1 cellular context compared by ENCODE assay signal in the genomic region with DNA sequence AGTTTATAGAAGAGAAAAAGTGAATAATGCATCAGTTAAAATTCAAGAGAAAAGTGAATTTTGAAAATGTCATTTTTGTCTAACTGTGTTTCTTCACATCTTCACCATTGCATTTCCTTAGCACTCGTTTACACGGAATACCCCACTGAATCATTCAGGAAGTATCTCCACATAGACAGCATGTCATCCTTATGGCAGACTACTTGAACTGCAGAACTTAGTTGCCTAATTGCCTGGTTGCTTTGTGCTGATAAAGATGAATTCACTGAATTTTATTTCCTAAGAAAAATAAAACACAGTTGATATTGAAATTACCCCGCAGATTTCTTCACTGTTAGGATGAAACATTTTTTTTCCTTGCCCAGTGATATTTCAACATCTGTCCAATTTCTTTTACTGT.
TF ChIP-seq lines count a peak whose summit lies in the region.

No MANE protein-coding gene starts in this region.

TF ChIP-seq in GM23338, 12 proteins besides CTCF, POLR2A, EP300 and RAD21 (continued from another document):
- TF ChIP-seq, protein P1, sequence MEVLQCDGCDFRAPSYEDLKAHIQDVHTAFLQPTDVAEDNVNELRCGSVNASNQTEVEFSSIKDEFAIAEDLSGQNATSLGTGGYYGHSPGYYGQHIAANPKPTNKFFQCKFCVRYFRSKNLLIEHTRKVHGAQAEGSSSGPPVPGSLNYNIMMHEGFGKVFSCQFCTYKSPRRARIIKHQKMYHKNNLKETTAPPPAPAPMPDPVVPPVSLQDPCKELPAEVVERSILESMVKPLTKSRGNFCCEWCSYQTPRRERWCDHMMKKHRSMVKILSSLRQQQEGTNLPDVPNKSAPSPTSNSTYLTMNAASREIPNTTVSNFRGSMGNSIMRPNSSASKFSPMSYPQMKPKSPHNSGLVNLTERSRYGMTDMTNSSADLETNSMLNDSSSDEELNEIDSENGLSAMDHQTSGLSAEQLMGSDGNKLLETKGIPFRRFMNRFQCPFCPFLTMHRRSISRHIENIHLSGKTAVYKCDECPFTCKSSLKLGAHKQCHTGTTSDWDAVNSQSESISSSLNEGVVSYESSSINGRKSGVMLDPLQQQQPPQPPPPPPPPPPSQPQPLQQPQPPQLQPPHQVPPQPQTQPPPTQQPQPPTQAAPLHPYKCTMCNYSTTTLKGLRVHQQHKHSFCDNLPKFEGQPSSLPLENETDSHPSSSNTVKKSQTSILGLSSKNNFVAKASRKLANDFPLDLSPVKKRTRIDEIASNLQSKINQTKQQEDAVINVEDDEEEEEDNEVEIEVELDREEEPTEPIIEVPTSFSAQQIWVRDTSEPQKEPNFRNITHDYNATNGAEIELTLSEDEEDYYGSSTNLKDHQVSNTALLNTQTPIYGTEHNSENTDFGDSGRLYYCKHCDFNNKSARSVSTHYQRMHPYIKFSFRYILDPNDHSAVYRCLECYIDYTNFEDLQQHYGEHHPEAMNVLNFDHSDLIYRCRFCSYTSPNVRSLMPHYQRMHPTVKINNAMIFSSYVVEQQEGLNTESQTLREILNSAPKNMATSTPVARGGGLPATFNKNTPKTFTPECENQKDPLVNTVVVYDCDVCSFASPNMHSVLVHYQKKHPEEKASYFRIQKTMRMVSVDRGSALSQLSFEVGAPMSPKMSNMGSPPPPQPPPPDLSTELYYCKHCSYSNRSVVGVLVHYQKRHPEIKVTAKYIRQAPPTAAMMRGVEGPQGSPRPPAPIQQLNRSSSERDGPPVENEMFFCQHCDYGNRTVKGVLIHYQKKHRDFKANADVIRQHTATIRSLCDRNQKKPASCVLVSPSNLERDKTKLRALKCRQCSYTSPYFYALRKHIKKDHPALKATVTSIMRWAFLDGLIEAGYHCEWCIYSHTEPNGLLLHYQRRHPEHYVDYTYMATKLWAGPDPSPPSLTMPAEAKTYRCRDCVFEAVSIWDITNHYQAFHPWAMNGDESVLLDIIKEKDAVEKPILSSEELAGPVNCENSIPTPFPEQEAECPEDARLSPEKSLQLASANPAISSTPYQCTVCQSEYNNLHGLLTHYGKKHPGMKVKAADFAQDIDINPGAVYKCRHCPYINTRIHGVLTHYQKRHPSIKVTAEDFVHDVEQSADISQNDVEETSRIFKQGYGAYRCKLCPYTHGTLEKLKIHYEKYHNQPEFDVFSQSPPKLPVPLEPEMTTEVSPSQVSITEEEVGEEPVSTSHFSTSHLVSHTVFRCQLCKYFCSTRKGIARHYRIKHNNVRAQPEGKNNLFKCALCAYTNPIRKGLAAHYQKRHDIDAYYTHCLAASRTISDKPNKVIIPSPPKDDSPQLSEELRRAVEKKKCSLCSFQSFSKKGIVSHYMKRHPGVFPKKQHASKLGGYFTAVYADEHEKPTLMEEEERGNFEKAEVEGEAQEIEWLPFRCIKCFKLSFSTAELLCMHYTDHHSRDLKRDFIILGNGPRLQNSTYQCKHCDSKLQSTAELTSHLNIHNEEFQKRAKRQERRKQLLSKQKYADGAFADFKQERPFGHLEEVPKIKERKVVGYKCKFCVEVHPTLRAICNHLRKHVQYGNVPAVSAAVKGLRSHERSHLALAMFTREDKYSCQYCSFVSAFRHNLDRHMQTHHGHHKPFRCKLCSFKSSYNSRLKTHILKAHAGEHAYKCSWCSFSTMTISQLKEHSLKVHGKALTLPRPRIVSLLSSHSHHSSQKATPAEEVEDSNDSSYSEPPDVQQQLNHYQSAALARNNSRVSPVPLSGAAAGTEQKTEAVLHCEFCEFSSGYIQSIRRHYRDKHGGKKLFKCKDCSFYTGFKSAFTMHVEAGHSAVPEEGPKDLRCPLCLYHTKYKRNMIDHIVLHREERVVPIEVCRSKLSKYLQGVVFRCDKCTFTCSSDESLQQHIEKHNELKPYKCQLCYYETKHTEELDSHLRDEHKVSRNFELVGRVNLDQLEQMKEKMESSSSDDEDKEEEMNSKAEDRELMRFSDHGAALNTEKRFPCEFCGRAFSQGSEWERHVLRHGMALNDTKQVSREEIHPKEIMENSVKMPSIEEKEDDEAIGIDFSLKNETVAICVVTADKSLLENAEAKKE (CRISPR knock-in tag; IDR thresholded peaks at IDR 0.05), result no peak
- TF ChIP-seq EZH2phosphoT487 (IDR thresholded peaks at IDR 0.05; ENCODE audit: unreplicated experiment) (no peak), EZH2 (IDR thresholded peaks at IDR 0.05; ENCODE audit: low read depth, unreplicated experiment) (no peak), ZNF331 (CRISPR knock-in tag; IDR thresholded peaks at IDR 0.05; ENCODE audit: low read depth) (no peak), POLR2AphosphoS5 (IDR thresholded peaks at IDR 0.05; ENCODE audit: low read depth) (no peak)
